ENCODE assay signal across 13 cellular contexts in genomic region chr2:231245253-231246094, GRCh38. TPM values are rescaled to one million over a fixed set of nuclear protein-coding genes. Genes with fewer than 3 reads are reported as not detected.
A peak's percentile ranks its signal among the peaks of the same experiment; 100 is the strongest.
DNase-seq lines count a peak whose midpoint lies in the region; ATAC-seq, FAIRE-seq and TF ChIP-seq lines count a peak whose summit lies in the region.
"Had no signal": no experiment of that assay in that cellular context is flagged by ENCODE, and none has a peak within 500 bp of the region (broad histone marks: within the 10 kb centered on the region; RNA-seq: fewer than 3 reads in every experiment).

No MANE protein-coding gene starts in this region.

- no peak overlapping the region for H3K4me2 ChIP-seq in HepG2 (ENCODE audit: low read depth, low read length)

- H3K79me2 ChIP-seq in HepG2 (ENCODE audit: insufficient read depth, low read length), result no peaks in the 10 kb centered on the region

- H3K4me3 Mint-ChIP-seq in activated B cell treated with CpG ODN at 0.5 μM for 24 hours, result no peak overlapping the region

- no peak for TF ChIP-seq POLR2A in HepG2 (IDR thresholded peaks at IDR 0.05; ENCODE audit: insufficient read depth in 1 of 2, low read depth in 2 of 2, low read length in 2 of 2)

- FAIRE-seq in HepG2 (lab: Jason Lieb, UNC), result no peak
- FAIRE-seq: G401.6 had no signal

- H3K4me1 Mint-ChIP-seq in activated B cell treated with CpG ODN at 0.5 μM for 24 hours, result no peaks in the 10 kb centered on the region

- TF ChIP-seq CTCF in GM10266 (IDR thresholded peaks at IDR 0.05; ENCODE audit: control insufficient read depth, insufficient read depth, low read depth, missing control alignments) (peak; percentile 9), activated B cell treated with CpG ODN at 0.5 μM for 24 hours (IDR thresholded peaks at IDR 0.05) (no peak), HepG2 (CRISPR knock-in tag; IDR thresholded peaks at IDR 0.05) (peak; percentile 58)

- H3K9me3 ChIP-seq in HepG2 (ENCODE audit: low read length), result no peaks in the 10 kb centered on the region
- H3K9me3 ChIP-seq: right lobe of liver had no signal

- no peak overlapping the region for H3K27ac Mint-ChIP-seq in activated B cell treated with CpG ODN at 0.5 μM for 24 hours

- DNase-seq in GM10266 (ENCODE audit: extremely low spot score), result no peak
- DNase-seq in activated B cell treated with CpG ODN at 0.5 μM for 24 hours, result no peak
- DNase-seq in HepG2 (ENCODE audit: low spot score), result no peak
- no peak for DNase-seq in NCI-H748 (lab: John Stamatoyannopoulos, UW; ENCODE audit: unreplicated experiment)
- no peak for DNase-seq in hypothalamus (lab: John Stamatoyannopoulos, UW)
- DNase-seq: activated CD4-positive, CD25-positive, alpha-beta regulatory T cell; activated naive CD4-positive, alpha-beta T cell treated with anti-CD3 and anti-CD28 coated beads, Interleukin-2, amount 50 U/mL, for 16 hours; right lobe of liver; stimulated activated CD8-positive, alpha-beta memory T cell treated with anti-CD3 and anti-CD28 coated beads, Interleukin-4, amount 100 ng/mL, for 48 hours had no signal

- TF ChIP-seq EP300 in Ishikawa (IDR thresholded peaks at IDR 0.05; ENCODE audit: borderline replicate concordance) (no peak), HepG2 (IDR thresholded peaks at IDR 0.05; ENCODE audit: low read depth in 2 of 2, low read length in 2 of 2) (no peak), HepG2 (CRISPR knock-in tag; IDR thresholded peaks at IDR 0.05; ENCODE audit: borderline replicate concordance) (no peak)

- peak; percentile 26; the same call in 1 of the 2 replicates for TF ChIP-seq RAD21 in Ishikawa (IDR thresholded peaks at IDR 0.05; ENCODE audit: low read depth)
- no peak for TF ChIP-seq RAD21 in HepG2 (CRISPR knock-in tag; IDR thresholded peaks at IDR 0.05)

- in situ Hi-C loops in HepG2 (cut with HindIII; ENCODE audit: extremely low pct_ligation_motif_present, low pct_unique_long_range_greater_than_20kb), result no loop called here

- BruUV-seq in HepG2 (replicated peaks; lab: Mats Ljungman, UMichigan), result no TSS peak

- ATAC-seq in activated B cell treated with CpG ODN at 0.5 μM for 24 hours (ENCODE audit: low read depth) (peak; percentile 62), HepG2 (peak; percentile 59), HG02884 (IDR thresholded peaks at IDR 0.05; ENCODE audit: unreplicated experiment) (no peak), GM21360 (IDR thresholded peaks at IDR 0.05; ENCODE audit: unreplicated experiment) (no peak)

- H2AFZ ChIP-seq in HepG2 (ENCODE audit: low read length), result no peak overlapping the region

- 60% methylated on average over 14 of the region's 14 CpGs for WGBS in HepG2 (ENCODE audit: low lambda C conversion rate)

- H4K20me1 ChIP-seq in HepG2 (ENCODE audit: insufficient read depth, low read length), result no peaks in the 10 kb centered on the region

- H3K36me3 Mint-ChIP-seq in activated B cell treated with CpG ODN at 0.5 μM for 24 hours (ENCODE audit: low read depth), result no peaks in the 10 kb centered on the region

- POLR2A ChIA-PET in activated B cell treated with CpG ODN at 0.5 μM for 24 hours (lab: Charles Lee), result no interaction called here
- POLR2A ChIA-PET in HepG2 (lab: Yijun Ruan, JAX), result no interaction called here

- no peaks in the 10 kb centered on the region for H3K27me3 Mint-ChIP-seq in activated B cell treated with CpG ODN at 0.5 μM for 24 hours

- no peaks in the 10 kb centered on the region for H3K27me3 ChIP-seq in HepG2 (ENCODE audit: control insufficient read depth in 1 of 2, insufficient read depth in 2 of 2, low read length in 2 of 2)
- H3K27me3 ChIP-seq: right lobe of liver had no signal

- H3K36me3 ChIP-seq in HepG2 (replicated peaks in 1 of 2; ENCODE audit: control insufficient read depth in 1 of 2, insufficient read depth in 2 of 2, low read length in 2 of 2), result no peaks in the 10 kb centered on the region
- H3K36me3 ChIP-seq: right lobe of liver had no signal

- no peak overlapping the region for H3K4me3 ChIP-seq in HepG2 (replicated peaks in 1 of 3; ENCODE audit: insufficient read depth in 1 of 3, low read depth in 2 of 3, low read length in 3 of 3)
- H3K4me3 ChIP-seq: right lobe of liver had no signal

- peaks cover 27% of the 10 kb centered on the region for H3K4me1 ChIP-seq in HepG2 (ENCODE audit: insufficient read depth, low read length)
- H3K4me1 ChIP-seq: right lobe of liver had no signal

- intact Hi-C loops in activated B cell treated with CpG ODN at 0.5 μM for 24 hours (cut with micrococcal nuclease), result loop anchor here (1.0 kb wide), 2 partner anchors 160 to 167 kb away; no protein-coding TSS in a partner anchor
- intact Hi-C loops in HepG2 (cut with micrococcal nuclease; ENCODE audit: unreplicated experiment), result loop anchor here (5.0 kb wide), 1 partner anchor 167 kb away; no protein-coding TSS in a partner anchor

- no peak overlapping the region for H3K9ac ChIP-seq in HepG2 (ENCODE audit: insufficient read depth, low read depth, low read length)

- H3K9me3 Mint-ChIP-seq in activated B cell treated with CpG ODN at 0.5 μM for 24 hours, result no peaks in the 10 kb centered on the region

- CTCF ChIA-PET in activated B cell treated with CpG ODN at 0.5 μM for 24 hours (lab: Charles Lee), result interaction anchor here (0.6 to 2.3 kb wide), 4 partner anchors 18 to 167 kb away, joined by 3 to 10 read pairs (median 3); no protein-coding TSS in a partner anchor
- CTCF ChIA-PET in HepG2 (lab: Yijun Ruan, JAX; ENCODE audit: low intra/inter-chr PET ratio, low total read pairs), result no interaction called here

- H3K27ac ChIP-seq in HepG2 (ENCODE audit: extremely low read length, insufficient read depth, low read length), result no peak overlapping the region
- H3K27ac ChIP-seq: right lobe of liver had no signal

TF ChIP-seq in HepG2, 621 proteins besides CTCF, POLR2A, EP300 and RAD21:
- peak; percentile 32; the same call in 1 of the 2 replicates for TF ChIP-seq STAG1 (CRISPR knock-in tag; IDR thresholded peaks at IDR 0.05)
- TF ChIP-seq CEBPB (IDR thresholded peaks at IDR 0.05; ENCODE audit: borderline replicate concordance, low read depth, low read length), result peak; percentile 79
- peak; percentile 73 for TF ChIP-seq BCL6 (CRISPR knock-in tag; IDR thresholded peaks at IDR 0.05)
- no peak for TF ChIP-seq NFE2L1 (CRISPR knock-in tag; IDR thresholded peaks at IDR 0.05; ENCODE audit: borderline replicate concordance)
- TF ChIP-seq ZBTB33 (CRISPR knock-in tag; IDR thresholded peaks at IDR 0.05), result peak; percentile 75
- no peak for TF ChIP-seq SMARCC2 (IDR thresholded peaks at IDR 0.05)
- TF ChIP-seq CEBPG (CRISPR knock-in tag; IDR thresholded peaks at IDR 0.05), result peak; percentile 70
- peak; percentile 29; the same call in 1 of the 2 replicates for TF ChIP-seq SMC3 (IDR thresholded peaks at IDR 0.05; ENCODE audit: low read length)
- TF ChIP-seq ZNF296 (CRISPR knock-in tag; conservative IDR thresholded peaks at IDR 0.05), result 0 out of 2 replicates have a peak, but pooled peaks have one; percentile 46

RNA-seq across cellular contexts. Expression of gene ARMC9, which starts 47.0 kb away (rescaled TPM):
- total RNA-seq in activated B cell treated with CpG ODN at 0.5 μM for 24 hours (9.0 and 9.5 TPM in 2 replicates), HepG2 (2016; rRNA removed; fragmentation: Illumina TruSeq; extraction: Trizol) (12.8 and 14.5 TPM in 2 replicates)
- 5.3 and 5.6 TPM in 2 replicates for total RNA-seq in HepG2 (2016; cell fraction: cytosol; rRNA removed; fragmentation: Illumina TruSeq; extraction: Trizol; ENCODE audit: low read depth)
- total RNA-seq in HepG2 (2016; cell fraction: insoluble cytoplasmic fraction; rRNA removed; fragmentation: Illumina TruSeq; extraction: Trizol), result 10.9 and 12.6 TPM in 2 replicates
- total RNA-seq in HepG2 (2016; cell fraction: membrane; rRNA removed; fragmentation: Illumina TruSeq; extraction: Trizol), result 4.9 and 6.6 TPM in 2 replicates
- total RNA-seq in HepG2 (2016; cell fraction: nucleus; rRNA removed; fragmentation: Illumina TruSeq; extraction: Trizol), result 17.4 and 18.3 TPM in 2 replicates
- 7.0 and 9.1 TPM in 2 replicates for polyA plus RNA-seq in HepG2 (2011; rRNA removed)
- 5.7 and 7.4 TPM in 2 replicates for polyA plus RNA-seq in HepG2 (2011; cell fraction: cytosol; rRNA removed)
- 11.9 and 14.3 TPM in 2 replicates for polyA plus RNA-seq in HepG2 (2011; cell fraction: nucleus; rRNA removed)
- polyA plus RNA-seq in HepG2 (2012), result 5.8 and 6.7 TPM in 2 replicates
- 1.2 and 1.3 TPM in 2 replicates for polyA plus RNA-seq in HepG2 (2016; cell fraction: cytosol; fragmentation: Illumina TruSeq; extraction: Trizol; ENCODE audit: low read depth)
- polyA plus RNA-seq in HepG2 (2016; cell fraction: insoluble cytoplasmic fraction; fragmentation: Illumina TruSeq; extraction: Trizol; ENCODE audit: low read depth), result 8.7 and 10.7 TPM in 2 replicates
- 1.9 and 3.0 TPM in 2 replicates for polyA plus RNA-seq in HepG2 (2016; cell fraction: membrane; fragmentation: Illumina TruSeq; extraction: Trizol; ENCODE audit: low read depth)
- 10.3 and 16.0 TPM in 2 replicates for polyA plus RNA-seq in HepG2 (2016; cell fraction: nucleus; fragmentation: Illumina TruSeq; extraction: Trizol; ENCODE audit: insufficient read depth, low read depth)
- 27.1 and 32.1 TPM in 2 replicates for polyA minus RNA-seq in HepG2 (2011; rRNA and poly(A)+ RNA removed; ENCODE audit: low replicate concordance)
- 5.9 and 7.2 TPM in 2 replicates for polyA minus RNA-seq in HepG2 (2011; cell fraction: cytosol; rRNA and poly(A)+ RNA removed)
- 29.2 and 35.8 TPM in 2 replicates for polyA minus RNA-seq in HepG2 (2011; cell fraction: nucleus; rRNA and poly(A)+ RNA removed)

Comparison
In these comparisons a context has a peak if more than half of its experiments do, and no peak if none do; other contexts are left out.
1. ATAC-seq: peak in activated B cell treated with CpG ODN at 0.5 μM for 24 hours (single experiment) and HepG2 (single experiment); none in HG02884 (single experiment) and GM21360 (single experiment).